In the genomic region with DNA sequence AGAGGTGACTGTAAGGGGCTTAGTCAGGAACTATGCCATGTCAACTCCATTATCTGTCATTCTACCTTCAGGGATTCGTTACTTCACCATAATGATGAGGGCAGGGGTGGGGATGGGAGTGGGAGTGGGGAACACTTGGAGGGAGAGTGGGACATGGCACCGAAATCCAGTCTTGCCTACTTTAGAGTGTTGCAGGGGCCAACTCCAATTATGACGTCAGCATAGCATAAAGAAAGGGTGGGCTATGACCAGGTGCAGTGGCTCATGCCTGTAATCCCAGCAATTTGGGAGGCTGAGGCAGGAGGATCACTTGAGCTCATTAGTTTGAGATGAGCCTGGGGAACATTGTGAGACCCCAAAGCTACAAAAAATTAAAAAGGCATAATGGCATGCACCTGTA, we compare ENCODE assay signal across 8 cellular contexts.
"Had no signal": no experiment of that assay in that cellular context is flagged by ENCODE, and none has a peak within 500 bp of the region (broad histone marks: within the 10 kb centered on the region; RNA-seq: fewer than 3 reads in every experiment).

No MANE protein-coding gene starts in this region.

- DNase-seq: GDM1, GF-D8 had no signal

- FAIRE-seq: G401.6, GM12878, GM12891, GM12892, GM18507, GM19239 had no signal

- H3K4me3 ChIP-seq: GM12878 had no signal

- ATAC-seq: GM12878 had no signal
